8 cellular contexts compared by ENCODE assay signal in the genomic region with DNA sequence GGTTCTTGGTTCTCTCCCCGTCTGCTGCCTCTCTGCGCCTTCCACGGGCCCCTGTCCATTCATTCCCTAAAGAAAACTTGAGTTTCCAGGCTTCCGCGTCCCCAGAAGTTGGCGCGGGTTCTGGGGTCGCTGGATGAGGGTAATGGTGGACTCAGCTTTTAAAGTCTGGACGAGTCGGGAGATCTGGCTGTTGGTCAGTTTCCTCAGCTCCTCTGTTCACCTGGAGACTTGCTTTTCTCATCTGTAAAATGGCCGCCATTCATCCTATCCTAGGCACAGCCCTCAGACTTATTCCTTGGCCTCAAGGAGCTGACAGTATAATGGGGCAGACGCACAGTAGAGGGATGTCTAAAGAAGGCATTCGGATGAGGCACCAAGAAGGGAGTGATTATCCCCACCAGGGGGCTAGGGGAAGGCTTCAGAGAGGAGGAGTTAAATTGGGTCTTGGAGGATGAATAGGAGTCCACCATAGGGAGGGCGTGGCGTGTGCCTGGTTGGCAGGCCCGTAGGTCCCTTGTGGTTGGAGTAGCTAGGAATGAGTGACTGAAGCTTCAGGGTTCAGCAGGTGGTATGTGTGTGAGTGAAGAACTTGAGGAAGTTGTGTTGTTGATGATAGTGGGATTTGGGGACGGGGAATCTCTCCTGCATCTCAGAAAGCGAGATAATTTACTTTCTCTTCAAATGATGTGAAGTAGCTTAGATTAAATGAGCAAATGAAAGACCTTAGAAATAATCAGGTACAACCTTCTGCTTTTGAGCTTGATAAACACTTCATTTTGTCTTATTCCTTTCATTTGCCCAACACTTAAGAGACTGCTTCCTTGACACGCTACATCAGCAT. TPM values are rescaled to one million over a fixed set of nuclear protein-coding genes. Genes with fewer than 3 reads are reported as not detected.
A peak's percentile ranks its signal among the peaks of the same experiment; 100 is the strongest.
DNase-seq lines count a peak whose midpoint lies in the region; ATAC-seq and TF ChIP-seq lines count a peak whose summit lies in the region.

No MANE protein-coding gene starts in this region.

- POLR2A ChIA-PET in activated CD4-positive, alpha-beta T cell treated with anti-CD3 and anti-CD28 coated beads, Interleukin-2, amount 10 ng/mL, durations not matched to agents 7 days and 5 days (lab: Charles Lee): interaction anchor here (1.2 kb wide), 1 partner anchor 32 kb away, joined by 6 read pairs; the partner anchor contains the start of gene CCP110

- peaks cover 25% of the 10 kb centered on the region for H3K4me1 Mint-ChIP-seq in activated CD4-positive, alpha-beta T cell treated with anti-CD3 and anti-CD28 coated beads, Interleukin-2, amount 10 ng/mL, durations not matched to agents 7 days and 5 days
- H3K4me1 Mint-ChIP-seq in osteocyte (ENCODE audit: unreplicated experiment): peaks cover 21% of the 10 kb centered on the region

- peaks cover 21% of the 10 kb centered on the region for H3K36me3 Mint-ChIP-seq in activated CD4-positive, alpha-beta T cell treated with anti-CD3 and anti-CD28 coated beads, Interleukin-2, amount 10 ng/mL, durations not matched to agents 7 days and 5 days (ENCODE audit: low read depth)
- H3K36me3 Mint-ChIP-seq in osteocyte (ENCODE audit: unreplicated experiment): peaks cover 3% of the 10 kb centered on the region

- H3K27me3 Mint-ChIP-seq in activated CD4-positive, alpha-beta T cell treated with anti-CD3 and anti-CD28 coated beads, Interleukin-2, amount 10 ng/mL, durations not matched to agents 7 days and 5 days: no peaks in the 10 kb centered on the region
- no peaks in the 10 kb centered on the region for H3K27me3 Mint-ChIP-seq in osteocyte (ENCODE audit: unreplicated experiment)

- no peaks in the 10 kb centered on the region for H3K9me3 Mint-ChIP-seq in activated CD4-positive, alpha-beta T cell treated with anti-CD3 and anti-CD28 coated beads, Interleukin-2, amount 10 ng/mL, durations not matched to agents 7 days and 5 days
- no peaks in the 10 kb centered on the region for H3K9me3 Mint-ChIP-seq in osteocyte (ENCODE audit: unreplicated experiment)

- TF ChIP-seq CTCF in fibroblast of lung (conservative IDR thresholded peaks at IDR 0.05 in 1 of 2, IDR thresholded peaks at IDR 0.05 in 1 of 2; ENCODE audit: low read depth in 1 of 2, low read length in 2 of 2): peak; percentile 7 to 18
- peak; percentile 37 for TF ChIP-seq CTCF in osteocyte (IDR thresholded peaks at IDR 0.05)

- H3K4me1 ChIP-seq in HUES64 (ENCODE audit: insufficient read depth, low read length) (no peaks in the 10 kb centered on the region), fibroblast of lung (ENCODE audit: control insufficient read depth, extremely low read depth, insufficient read depth, low read length) (peaks cover 2% of the 10 kb centered on the region)

- H3K36me3 ChIP-seq in HUES64 (ENCODE audit: insufficient read depth, low read length) (peaks cover 18% of the 10 kb centered on the region), fibroblast of lung (ENCODE audit: control insufficient read depth, insufficient read depth, low read length) (no peaks in the 10 kb centered on the region)

- peak overlapping the region; percentile 91 for H3K27ac Mint-ChIP-seq in activated CD4-positive, alpha-beta T cell treated with anti-CD3 and anti-CD28 coated beads, Interleukin-2, amount 10 ng/mL, durations not matched to agents 7 days and 5 days
- peak overlapping the region; percentile 97 for H3K27ac Mint-ChIP-seq in osteocyte (ENCODE audit: unreplicated experiment)

- H3K27ac ChIP-seq in HUES64 (ENCODE audit: low read depth, low read length): peak overlapping the region; percentile 95
- peak overlapping the region; percentile 92 for H3K27ac ChIP-seq in fibroblast of lung (ENCODE audit: insufficient read depth, low read length)

- no peaks in the 10 kb centered on the region for H3K27me3 ChIP-seq in HUES64 (ENCODE audit: insufficient read depth, low read length)
- H3K27me3 ChIP-seq in fibroblast of lung (ENCODE audit: control insufficient read depth, insufficient read depth, low read length): no peaks in the 10 kb centered on the region

- H4K20me1 ChIP-seq in fibroblast of lung (ENCODE audit: control insufficient read depth, extremely low read depth, insufficient read depth, low read length): no peaks in the 10 kb centered on the region

- peak overlapping the region; percentile 92 for H2AFZ ChIP-seq in fibroblast of lung (ENCODE audit: low read length)

- peak overlapping the region; percentile 83 for H3K4me2 ChIP-seq in fibroblast of lung (ENCODE audit: extremely low read depth, insufficient read depth, low read length)

- ATAC-seq in HG02763 (IDR thresholded peaks at IDR 0.05; ENCODE audit: unreplicated experiment) (no peak), HG03095 (IDR thresholded peaks at IDR 0.05; ENCODE audit: unreplicated experiment) (no peak)

- H3K9me3 ChIP-seq in HUES64 (ENCODE audit: insufficient read depth, low read depth, low read length): no peaks in the 10 kb centered on the region
- no peaks in the 10 kb centered on the region for H3K9me3 ChIP-seq in fibroblast of lung (ENCODE audit: control insufficient read depth, insufficient read depth, low read depth, low read length)

- H3K79me2 ChIP-seq in fibroblast of lung (ENCODE audit: control insufficient read depth, insufficient read depth, low read length): peaks cover 8% of the 10 kb centered on the region

- DNase-seq in DMS114 treated with DMSO at 0.1 percent for 48 hours (lab: John Stamatoyannopoulos, UW; ENCODE audit: unreplicated experiment) (peak; percentile 20), fibroblast of lung (ENCODE audit: low read depth in 2 of 2) (peak; percentile 30 to 39), osteocyte (ENCODE audit: extremely low spot score, unreplicated experiment) (no peak), SHP77 (lab: John Stamatoyannopoulos, UW) (no peak)
- DNase-seq in activated CD4-positive, alpha-beta T cell treated with anti-CD3 and anti-CD28 coated beads, Interleukin-2, amount 10 ng/mL, durations not matched to agents 7 days and 5 days: peak; percentile 26

- peak overlapping the region; percentile 93 for H3K4me3 Mint-ChIP-seq in activated CD4-positive, alpha-beta T cell treated with anti-CD3 and anti-CD28 coated beads, Interleukin-2, amount 10 ng/mL, durations not matched to agents 7 days and 5 days
- H3K4me3 Mint-ChIP-seq in osteocyte (ENCODE audit: unreplicated experiment): peak overlapping the region; percentile 90

- CTCF ChIA-PET in activated CD4-positive, alpha-beta T cell treated with anti-CD3 and anti-CD28 coated beads, Interleukin-2, amount 10 ng/mL, durations not matched to agents 7 days and 5 days (lab: Charles Lee): interaction anchor here (0.6 to 3.2 kb wide), 17 partner anchors 12 to 726 kb away, joined by 3 to 14 read pairs (median 3); partner anchors contain the start of genes CCP110 and COQ7

- WGBS in HUES64: 11% methylated on average over 19 of the region's 19 CpGs

- H3K4me3 ChIP-seq in HUES64 (ENCODE audit: low read length): peak overlapping the region; percentile 88
- peak overlapping the region; percentile 73 to 91 (median 86) for H3K4me3 ChIP-seq in fibroblast of lung (replicated peaks in 1 of 4; ENCODE audit: control extremely low read depth in 1 of 4, insufficient read depth in 1 of 4, low read depth in 3 of 4, low read length in 4 of 4)

- H3K9ac ChIP-seq in HUES64 (ENCODE audit: low read depth, low read length) (peak overlapping the region; percentile 97), fibroblast of lung (ENCODE audit: insufficient read depth, low read length) (peak overlapping the region; percentile 90)

RNA-seq across cellular contexts. Expression of gene VPS35L, which starts 0.7 kb away (rescaled TPM):
- polyA plus RNA-seq in HUES64 (2013, experiment 1 of 2): 33.0 TPM
- polyA plus RNA-seq in HUES64 (2013, experiment 2 of 2): 37.6 TPM
- 10 to 100 TPM; 59.3 to 59.6 TPM for total RNA-seq in activated CD4-positive, alpha-beta T cell treated with anti-CD3 and anti-CD28 coated beads, Interleukin-2, amount 10 ng/mL, durations not matched to agents 7 days and 5 days
- total RNA-seq in fibroblast of lung: 28.5 and 46.7 TPM in 2 replicates
- polyA plus RNA-seq in fibroblast of lung: 54.7 and 72.2 TPM in 2 replicates
- polyA plus RNA-seq in fibroblast of lung (2012): 53.3 and 59.1 TPM in 2 replicates
- polyA minus RNA-seq in fibroblast of lung (ENCODE audit: low replicate concordance): 149 and 153 TPM in 2 replicates
- 78.2 and 79.0 TPM in 2 replicates for total RNA-seq in osteocyte

RNA-seq across cellular contexts. Expression of gene CCP110, which starts 32.4 kb away (rescaled TPM):
- 11.9 TPM for polyA plus RNA-seq in HUES64 (2013, experiment 1 of 2)
- 11.0 TPM for polyA plus RNA-seq in HUES64 (2013, experiment 2 of 2)
- total RNA-seq in activated CD4-positive, alpha-beta T cell treated with anti-CD3 and anti-CD28 coated beads, Interleukin-2, amount 10 ng/mL, durations not matched to agents 7 days and 5 days: 10 to 100 TPM; 35.9 to 50.6 TPM
- total RNA-seq in fibroblast of lung (14.0 and 14.1 TPM in 2 replicates), osteocyte (12.4 and 15.5 TPM in 2 replicates)
- 8.8 and 9.4 TPM in 2 replicates for polyA plus RNA-seq in fibroblast of lung
- 5.6 and 6.2 TPM in 2 replicates for polyA plus RNA-seq in fibroblast of lung (2012)
- polyA minus RNA-seq in fibroblast of lung (ENCODE audit: low replicate concordance): 0.94 and 5.3 TPM in 2 replicates

RNA-seq across cellular contexts. Expression of gene GDE1, which starts 34.3 kb away (rescaled TPM):
- 46.0 TPM for polyA plus RNA-seq in HUES64 (2013, experiment 1 of 2)
- 41.5 TPM for polyA plus RNA-seq in HUES64 (2013, experiment 2 of 2)
- 10 to 100 TPM; 22.9 to 24.6 TPM for total RNA-seq in activated CD4-positive, alpha-beta T cell treated with anti-CD3 and anti-CD28 coated beads, Interleukin-2, amount 10 ng/mL, durations not matched to agents 7 days and 5 days
- total RNA-seq in fibroblast of lung: 52.1 and 74.3 TPM in 2 replicates
- polyA plus RNA-seq in fibroblast of lung: 68.8 and 91.3 TPM in 2 replicates
- polyA plus RNA-seq in fibroblast of lung (2012): 58.3 and 61.2 TPM in 2 replicates
- 4.9 and 10.9 TPM in 2 replicates for polyA minus RNA-seq in fibroblast of lung (ENCODE audit: low replicate concordance)
- 75.9 and 77.8 TPM in 2 replicates for total RNA-seq in osteocyte

Comparison
In these comparisons a context has a peak if more than half of its experiments do, and no peak if none do; other contexts are left out.
1. DNase-seq: peak in DMS114 treated with DMSO at 0.1 percent for 48 hours (single experiment), activated CD4-positive, alpha-beta T cell treated with anti-CD3 and anti-CD28 coated beads, Interleukin-2, amount 10 ng/mL, durations not matched to agents 7 days and 5 days (single experiment) and fibroblast of lung (2 of 2); none in osteocyte (single experiment) and SHP77 (0 of 2).